Comparison of ENCODE assay signal across 8 cellular contexts in the genomic region with DNA sequence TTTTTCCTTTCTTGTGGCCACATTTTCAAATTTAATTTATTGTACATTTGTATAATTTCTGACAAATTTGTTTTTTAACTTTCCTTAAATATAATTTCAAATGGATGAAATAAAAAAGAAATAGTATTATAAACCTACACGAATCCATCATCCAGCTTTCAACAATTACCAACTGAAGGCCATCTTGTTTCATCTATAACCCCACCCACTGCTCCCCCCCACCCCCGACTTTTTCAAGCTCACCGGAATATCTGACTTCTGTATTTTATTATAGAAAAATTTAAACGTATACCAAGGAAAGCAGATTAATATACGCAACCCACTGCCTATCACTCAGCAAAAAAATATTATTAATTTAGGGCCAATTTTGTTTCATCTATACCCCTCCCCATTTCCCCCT. TPM values are rescaled to one million over a fixed set of nuclear protein-coding genes. Genes with fewer than 3 reads are reported as not detected.
DNase-seq lines count a peak whose midpoint lies in the region; ATAC-seq, FAIRE-seq and TF ChIP-seq lines count a peak whose summit lies in the region.

No MANE protein-coding gene starts in this region.

- H2AFZ ChIP-seq in SK-N-SH (ENCODE audit: low read depth) = no peak overlapping the region

- no peaks in the 10 kb centered on the region for H3K9me3 ChIP-seq in SK-N-SH

- H3K27ac ChIP-seq in SK-N-SH (ENCODE audit: low read depth in 2 of 2, low read length in 1 of 2) = peak overlapping the region; percentile 89 to 94

- peaks cover 4 to 5% of the 10 kb centered on the region in 2 experiments; a peak in 3 of 4 replicates for H3K4me1 ChIP-seq in SK-N-SH (ENCODE audit: control insufficient read depth in 1 of 2, insufficient read depth in 2 of 2, low read depth in 1 of 2, low read length in 1 of 2)

- H3F3A ChIP-seq in SK-N-SH (replicated peaks; ENCODE audit: insufficient read depth) = peaks cover 37% of the 10 kb centered on the region

- WGBS in SK-N-SH (ENCODE audit: low lambda C conversion rate) = 10% methylated on average over 5 of the region's 5 CpGs

- TF ChIP-seq CTCF in SK-N-SH (IDR thresholded peaks at IDR 0.05) (no peak), fibroblast of pulmonary artery (IDR thresholded peaks at IDR 0.05; ENCODE audit: low read length, missing control alignments) (no peak), GM10248 (IDR thresholded peaks at IDR 0.05; ENCODE audit: control extremely low read depth, extremely low read depth, low read depth, missing control alignments) (no peak)

- H3K9me2 ChIP-seq in SK-N-SH = no peaks in the 10 kb centered on the region

- TF ChIP-seq EP300 in SK-N-SH (IDR thresholded peaks at IDR 0.05; ENCODE audit: borderline replicate concordance in 1 of 2, low read depth in 1 of 2, low read length in 1 of 2) = no peak

- no peak for FAIRE-seq in urothelium cell line (lab: Jason Lieb, UNC)

- H3K9ac ChIP-seq in SK-N-SH = peak overlapping the region; percentile 99

- H3K27me3 ChIP-seq in SK-N-SH (ENCODE audit: insufficient read depth) = no peaks in the 10 kb centered on the region

- CTCF ChIA-PET in SK-N-SH (lab: Yijun Ruan, JAX) = interaction anchor here (1.1 to 2.5 kb wide), 2 partner anchors 55 to 206 kb away, joined by 3 to 12 read pairs; no protein-coding TSS in a partner anchor
- CTCF ChIA-PET in GM10248 (lab: Yijun Ruan, JAX) = interaction anchor here (0.5 kb wide), 1 partner anchor 25 kb away, joined by 3 read pairs; a partner anchor contains a TSS

- POLR2A ChIA-PET in SK-N-SH (lab: Yijun Ruan, JAX) (interaction anchor here (0.7 kb wide), 1 partner anchor 69 kb away, joined by 5 read pairs; no protein-coding TSS in a partner anchor), GM10248 (lab: Yijun Ruan, JAX) (interaction anchor here (0.6 kb wide), 1 partner anchor 17 kb away, joined by 7 read pairs; no protein-coding TSS in a partner anchor)

- DNase-seq in SK-N-SH (peak; percentile 28), RPMI8226 (peak; percentile 21), fibroblast of pulmonary artery (ENCODE audit: low read depth) (peak; percentile 34), GM10248 (ENCODE audit: extremely low spot score) (no peak), urothelium cell line (ENCODE audit: low spot score) (no peak)

- peaks cover 42 to 47% of the 10 kb centered on the region in 2 experiments for H3K36me3 ChIP-seq in SK-N-SH (replicated peaks in 1 of 2; ENCODE audit: control insufficient read depth in 1 of 2, insufficient read depth in 2 of 2, low read length in 1 of 2)

- ATAC-seq in SK-N-SH treated with all-trans-retinoic acid at 6 μM for 48 hours (no peak), GM18502 (IDR thresholded peaks at IDR 0.05; ENCODE audit: poor library complexity, unreplicated experiment) (no peak)
- no peak for ATAC-seq in stimulated activated memory B cell treated with anti-CD40 and anti-IgM and Interleukin-4, amounts not matched to agents 10 μg/mL and 1 μg/mL and 100 μg/mL, for 72 hours

- H3K4me1 Mint-ChIP-seq in stimulated activated memory B cell treated with anti-CD40 and anti-IgM and Interleukin-4, amounts not matched to agents 10 μg/mL and 1 μg/mL and 100 μg/mL, for 72 hours = no peaks in the 10 kb centered on the region

- H3K27me3 Mint-ChIP-seq in stimulated activated memory B cell treated with anti-CD40 and anti-IgM and Interleukin-4, amounts not matched to agents 10 μg/mL and 1 μg/mL and 100 μg/mL, for 72 hours = no peaks in the 10 kb centered on the region

- no peaks in the 10 kb centered on the region for H3K9me3 Mint-ChIP-seq in stimulated activated memory B cell treated with anti-CD40 and anti-IgM and Interleukin-4, amounts not matched to agents 10 μg/mL and 1 μg/mL and 100 μg/mL, for 72 hours

- no peak overlapping the region for H3K27ac Mint-ChIP-seq in stimulated activated memory B cell treated with anti-CD40 and anti-IgM and Interleukin-4, amounts not matched to agents 10 μg/mL and 1 μg/mL and 100 μg/mL, for 72 hours

- peaks cover 47% of the 10 kb centered on the region for H3K79me2 ChIP-seq in SK-N-SH (ENCODE audit: insufficient read depth)

- TF ChIP-seq RAD21 in SK-N-SH (IDR thresholded peaks at IDR 0.05; ENCODE audit: low read length) = no peak

- H3K4me2 ChIP-seq in SK-N-SH = peak overlapping the region; percentile 70

- peaks cover 30% of the 10 kb centered on the region for H4K20me1 ChIP-seq in SK-N-SH (ENCODE audit: insufficient read depth)

- H3K36me3 Mint-ChIP-seq in stimulated activated memory B cell treated with anti-CD40 and anti-IgM and Interleukin-4, amounts not matched to agents 10 μg/mL and 1 μg/mL and 100 μg/mL, for 72 hours = peaks cover 6% of the 10 kb centered on the region

- H3K4me3 Mint-ChIP-seq in stimulated activated memory B cell treated with anti-CD40 and anti-IgM and Interleukin-4, amounts not matched to agents 10 μg/mL and 1 μg/mL and 100 μg/mL, for 72 hours = peak overlapping the region; percentile 70

- H3K4me3 ChIP-seq in SK-N-SH (ENCODE audit: low read depth in 2 of 2, low read length in 1 of 2) = peak overlapping the region; percentile 73 to 87
- peak overlapping the region; percentile 89 for H3K4me3 ChIP-seq in fibroblast of pulmonary artery (replicated peaks; ENCODE audit: low read depth, low read length)

TF ChIP-seq in SK-N-SH, 30 proteins besides CTCF, POLR2A, EP300 and RAD21 (continues in another document):
- TF ChIP-seq TCF12 (IDR thresholded peaks at IDR 0.05) (no peak), EZH2phosphoT487 (IDR thresholded peaks at IDR 0.05; ENCODE audit: borderline replicate concordance, low read depth) (no peak), SMC3 (IDR thresholded peaks at IDR 0.05; ENCODE audit: low read depth, low read length) (no peak), FOSL2 (IDR thresholded peaks at IDR 0.05; ENCODE audit: borderline replicate concordance, low read depth) (no peak), FOXJ3 (CRISPR knock-in tag; IDR thresholded peaks at IDR 0.05) (no peak), GABPA (IDR thresholded peaks at IDR 0.05; ENCODE audit: low read depth) (no peak), TAF1 (IDR thresholded peaks at IDR 0.05; ENCODE audit: borderline replicate concordance, low read depth, low read length) (no peak), NFIC (IDR thresholded peaks at IDR 0.05; ENCODE audit: borderline replicate concordance) (no peak)
- TF ChIP-seq, protein P1, sequence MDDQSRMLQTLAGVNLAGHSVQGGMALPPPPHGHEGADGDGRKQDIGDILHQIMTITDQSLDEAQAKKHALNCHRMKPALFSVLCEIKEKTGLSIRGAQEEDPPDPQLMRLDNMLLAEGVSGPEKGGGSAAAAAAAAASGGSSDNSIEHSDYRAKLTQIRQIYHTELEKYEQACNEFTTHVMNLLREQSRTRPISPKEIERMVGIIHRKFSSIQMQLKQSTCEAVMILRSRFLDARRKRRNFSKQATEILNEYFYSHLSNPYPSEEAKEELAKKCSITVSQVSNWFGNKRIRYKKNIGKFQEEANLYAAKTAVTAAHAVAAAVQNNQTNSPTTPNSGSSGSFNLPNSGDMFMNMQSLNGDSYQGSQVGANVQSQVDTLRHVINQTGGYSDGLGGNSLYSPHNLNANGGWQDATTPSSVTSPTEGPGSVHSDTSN (IDR thresholded peaks at IDR 0.05) = no peak
- TF ChIP-seq, protein P2, sequence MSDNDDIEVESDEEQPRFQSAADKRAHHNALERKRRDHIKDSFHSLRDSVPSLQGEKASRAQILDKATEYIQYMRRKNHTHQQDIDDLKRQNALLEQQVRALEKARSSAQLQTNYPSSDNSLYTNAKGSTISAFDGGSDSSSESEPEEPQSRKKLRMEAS (IDR thresholded peaks at IDR 0.05; ENCODE audit: low read depth) = no peak

TF ChIP-seq in SK-N-SH treated with all-trans-retinoic acid at 6 μM for 48 hours, 23 proteins besides CTCF, POLR2A, EP300 and RAD21 (continues in another document):
- TF ChIP-seq, protein P3, sequence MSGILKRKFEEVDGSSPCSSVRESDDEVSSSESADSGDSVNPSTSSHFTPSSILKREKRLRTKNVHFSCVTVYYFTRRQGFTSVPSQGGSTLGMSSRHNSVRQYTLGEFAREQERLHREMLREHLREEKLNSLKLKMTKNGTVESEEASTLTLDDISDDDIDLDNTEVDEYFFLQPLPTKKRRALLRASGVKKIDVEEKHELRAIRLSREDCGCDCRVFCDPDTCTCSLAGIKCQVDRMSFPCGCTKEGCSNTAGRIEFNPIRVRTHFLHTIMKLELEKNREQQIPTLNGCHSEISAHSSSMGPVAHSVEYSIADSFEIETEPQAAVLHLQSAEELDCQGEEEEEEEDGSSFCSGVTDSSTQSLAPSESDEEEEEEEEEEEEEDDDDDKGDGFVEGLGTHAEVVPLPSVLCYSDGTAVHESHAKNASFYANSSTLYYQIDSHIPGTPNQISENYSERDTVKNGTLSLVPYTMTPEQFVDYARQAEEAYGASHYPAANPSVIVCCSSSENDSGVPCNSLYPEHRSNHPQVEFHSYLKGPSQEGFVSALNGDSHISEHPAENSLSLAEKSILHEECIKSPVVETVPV (CRISPR knock-in tag; IDR thresholded peaks at IDR 0.05) = no peak
- TF ChIP-seq RARB (CRISPR knock-in tag; IDR thresholded peaks at IDR 0.05) = no peak
- TF ChIP-seq, protein P4, sequence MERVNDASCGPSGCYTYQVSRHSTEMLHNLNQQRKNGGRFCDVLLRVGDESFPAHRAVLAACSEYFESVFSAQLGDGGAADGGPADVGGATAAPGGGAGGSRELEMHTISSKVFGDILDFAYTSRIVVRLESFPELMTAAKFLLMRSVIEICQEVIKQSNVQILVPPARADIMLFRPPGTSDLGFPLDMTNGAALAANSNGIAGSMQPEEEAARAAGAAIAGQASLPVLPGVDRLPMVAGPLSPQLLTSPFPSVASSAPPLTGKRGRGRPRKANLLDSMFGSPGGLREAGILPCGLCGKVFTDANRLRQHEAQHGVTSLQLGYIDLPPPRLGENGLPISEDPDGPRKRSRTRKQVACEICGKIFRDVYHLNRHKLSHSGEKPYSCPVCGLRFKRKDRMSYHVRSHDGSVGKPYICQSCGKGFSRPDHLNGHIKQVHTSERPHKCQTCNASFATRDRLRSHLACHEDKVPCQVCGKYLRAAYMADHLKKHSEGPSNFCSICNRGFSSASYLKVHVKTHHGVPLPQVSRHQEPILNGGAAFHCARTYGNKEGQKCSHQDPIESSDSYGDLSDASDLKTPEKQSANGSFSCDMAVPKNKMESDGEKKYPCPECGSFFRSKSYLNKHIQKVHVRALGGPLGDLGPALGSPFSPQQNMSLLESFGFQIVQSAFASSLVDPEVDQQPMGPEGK (CRISPR knock-in tag; IDR thresholded peaks at IDR 0.05; ENCODE audit: borderline replicate concordance) = no peak
- TF ChIP-seq CSDC2 (CRISPR knock-in tag; IDR thresholded peaks at IDR 0.05) = no peak
- TF ChIP-seq ZNF565 (CRISPR knock-in tag; conservative IDR thresholded peaks at IDR 0.05; ENCODE audit: low read depth) = no peak
- no peak for TF ChIP-seq GLIS3 (CRISPR knock-in tag; IDR thresholded peaks at IDR 0.05)
- no peak for TF ChIP-seq ZNF70 (CRISPR knock-in tag; IDR thresholded peaks at IDR 0.05)

RNA-seq across cellular contexts. Expression of a gene that starts 1.1 kb away (rescaled TPM):
- 221 and 363 TPM in 2 replicates for polyA plus RNA-seq in SK-N-SH (2012; rRNA removed)
- 371 and 379 TPM in 2 replicates for polyA plus RNA-seq in SK-N-SH (2012; cell fraction: cytosol; rRNA removed)
- polyA plus RNA-seq in SK-N-SH (2012; cell fraction: nucleus; rRNA removed) = 134 and 267 TPM in 2 replicates

RNA-seq across cellular contexts. Expression of a gene that starts 25.3 kb away (rescaled TPM):
- 0.11 TPM in 1 of 2 replicates, not detected in the other for polyA plus RNA-seq in SK-N-SH (2012; rRNA removed)
- 0.09 and 0.13 TPM in 2 replicates for polyA plus RNA-seq in SK-N-SH (2012; cell fraction: cytosol; rRNA removed)
- 0.39 and 0.53 TPM in 2 replicates for polyA plus RNA-seq in SK-N-SH (2012; cell fraction: nucleus; rRNA removed)

RNA-seq across cellular contexts. Expression of a gene that starts 56.6 kb away (rescaled TPM):
- 22.1 and 27.9 TPM in 2 replicates for polyA plus RNA-seq in SK-N-SH (2012; rRNA removed)
- 29.4 and 33.1 TPM in 2 replicates for polyA plus RNA-seq in SK-N-SH (2012; cell fraction: cytosol; rRNA removed)
- 34.1 and 41.4 TPM in 2 replicates for polyA plus RNA-seq in SK-N-SH (2012; cell fraction: nucleus; rRNA removed)

Comparison
In these comparisons a context has a peak if more than half of its experiments do, and no peak if none do; other contexts are left out.
1. DNase-seq: peak in SK-N-SH (single experiment), RPMI8226 (single experiment) and fibroblast of pulmonary artery (single experiment); none in GM10248 (single experiment) and urothelium cell line (single experiment).